ENCODE assay signal across 23 cellular contexts in the genomic region with DNA sequence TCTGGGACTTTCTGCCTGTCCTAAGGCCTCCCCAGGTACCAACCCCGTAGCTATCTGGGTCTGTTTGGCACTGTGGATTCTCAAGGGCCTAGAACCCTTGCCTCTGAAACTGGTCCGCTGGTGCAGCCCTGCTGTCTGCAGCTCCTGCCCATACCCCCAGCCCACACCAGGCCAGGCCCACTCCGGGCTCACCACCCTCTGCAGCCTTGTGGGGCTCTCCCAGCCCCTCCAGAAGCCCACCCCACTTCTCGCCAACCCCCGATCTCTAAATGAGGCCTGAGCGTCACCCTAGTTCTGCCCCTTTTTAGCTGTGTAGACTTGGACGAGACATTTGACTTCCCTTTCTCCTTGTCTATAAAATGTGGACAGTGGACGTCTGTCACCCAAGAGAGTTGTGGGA. TPM values are rescaled to one million over a fixed set of nuclear protein-coding genes. Genes with fewer than 3 reads are reported as not detected.
DNase-seq lines count a peak whose midpoint lies in the region; ATAC-seq and TF ChIP-seq lines count a peak whose summit lies in the region.
"Had no signal": no experiment of that assay in that cellular context is flagged by ENCODE, and none has a peak within 500 bp of the region (broad histone marks: within the 10 kb centered on the region; RNA-seq: fewer than 3 reads in every experiment).

No MANE protein-coding gene starts in this region.

- POLR2A ChIA-PET in activated B cell treated with CpG ODN at 0.5 μM for 24 hours (lab: Charles Lee), result interaction anchor here (0.6 to 16.7 kb wide), 9 partner anchors 9 to 563 kb away, joined by 3 to 946 read pairs (median 4); partner anchors contain the start of genes CHKB, CPT1B, SCO2 and SYCE3

- CTCF ChIA-PET in activated B cell treated with CpG ODN at 0.5 μM for 24 hours (lab: Charles Lee), result interaction anchor here (0.9 to 1.1 kb wide), 2 partner anchors 11 to 24 kb away, joined by 3 read pairs; no protein-coding TSS in a partner anchor

- H3K36me3 Mint-ChIP-seq in activated T-cell treated with anti-CD3 and anti-CD28 coated beads, Interleukin-2, amount 50 U/mL, for 72 hours (ENCODE audit: insufficient read depth in 2 of 2), result peaks cover 0 to 7% of the 10 kb centered on the region in 2 donors
- H3K36me3 Mint-ChIP-seq in activated B cell treated with CpG ODN at 0.5 μM for 24 hours (ENCODE audit: low read depth), result no peaks in the 10 kb centered on the region
- no peaks in the 10 kb centered on the region for H3K36me3 Mint-ChIP-seq in glutamatergic neuron (ENCODE audit: unreplicated experiment)
- no peaks in the 10 kb centered on the region for H3K36me3 Mint-ChIP-seq in stimulated activated memory B cell treated with anti-CD40 and anti-IgM and Interleukin-4, amounts not matched to agents 10 μg/mL and 1 μg/mL and 100 μg/mL, for 72 hours

- peak overlapping the region; percentile 56 for H3K27ac Mint-ChIP-seq in activated T-cell treated with anti-CD3 and anti-CD28 coated beads, Interleukin-2, amount 50 U/mL, for 72 hours
- H3K27ac Mint-ChIP-seq in activated B cell treated with CpG ODN at 0.5 μM for 24 hours (peak overlapping the region; percentile 35), glutamatergic neuron (ENCODE audit: unreplicated experiment) (peak overlapping the region; percentile 38)
- peak overlapping the region; percentile 43 for H3K27ac Mint-ChIP-seq in stimulated activated memory B cell treated with anti-CD40 and anti-IgM and Interleukin-4, amounts not matched to agents 10 μg/mL and 1 μg/mL and 100 μg/mL, for 72 hours

- no peak for TF ChIP-seq CTCF in activated B cell treated with CpG ODN at 0.5 μM for 24 hours (IDR thresholded peaks at IDR 0.05)
- TF ChIP-seq CTCF in glutamatergic neuron (IDR thresholded peaks at IDR 0.05; ENCODE audit: partially characterized antibody, unreplicated experiment), result no peak

- intact Hi-C loops in activated B cell treated with CpG ODN at 0.5 μM for 24 hours (cut with micrococcal nuclease), result no loop called here

- ATAC-seq in activated T-cell treated with anti-CD3 and anti-CD28 coated beads, Interleukin-2, amount 50 U/mL, for 72 hours (replicated peaks in 1 of 2), result no peak
- no peak for ATAC-seq in activated B cell treated with CpG ODN at 0.5 μM for 24 hours (ENCODE audit: low read depth)
- no peak for ATAC-seq in stimulated activated memory B cell treated with anti-CD40 and anti-IgM and Interleukin-4, amounts not matched to agents 10 μg/mL and 1 μg/mL and 100 μg/mL, for 72 hours
- no peak for ATAC-seq in GM21717 (IDR thresholded peaks at IDR 0.05; ENCODE audit: unreplicated experiment)
- ATAC-seq: gastrocnemius medialis, Right ventricle myocardium inferior, sciatic nerve had no signal

- DNase-seq in activated T-cell treated with anti-CD3 and anti-CD28 coated beads, Interleukin-2, amount 50 U/mL, for 72 hours, result no peak
- DNase-seq in activated T-cell treated with anti-CD3 and anti-CD28 coated beads for 4 hours, result no peak
- no peak for DNase-seq in activated B cell treated with CpG ODN at 0.5 μM for 24 hours
- DNase-seq in glutamatergic neuron, result no peak
- DNase-seq in NCI-H1105 treated with DMSO at 0.1 percent for 48 hours (lab: John Stamatoyannopoulos, UW), result no peak
- no peak for DNase-seq in NCI-H82 treated with DMSO at 0.1 percent for 48 hours (lab: John Stamatoyannopoulos, UW; ENCODE audit: unreplicated experiment)
- DNase-seq: activated gamma-delta T cell; DMS79 treated with DMSO at 0.1 percent for 48 hours; effector memory CD4-positive, alpha-beta T cell; gastrocnemius medialis; KBM-7; kidney glomerular epithelial cell; mammary epithelial cell; MV-4-11; NCI-H187; NCI-H774; thyroid gland had no signal

- peak overlapping the region; percentile 73 to 75 for H3K4me3 Mint-ChIP-seq in activated T-cell treated with anti-CD3 and anti-CD28 coated beads, Interleukin-2, amount 50 U/mL, for 72 hours
- peak overlapping the region; percentile 48 for H3K4me3 Mint-ChIP-seq in activated B cell treated with CpG ODN at 0.5 μM for 24 hours
- H3K4me3 Mint-ChIP-seq in glutamatergic neuron (ENCODE audit: unreplicated experiment), result peak overlapping the region; percentile 20
- H3K4me3 Mint-ChIP-seq in stimulated activated memory B cell treated with anti-CD40 and anti-IgM and Interleukin-4, amounts not matched to agents 10 μg/mL and 1 μg/mL and 100 μg/mL, for 72 hours, result peak overlapping the region; percentile 29

- no peaks in the 10 kb centered on the region for H3K9me3 Mint-ChIP-seq in activated T-cell treated with anti-CD3 and anti-CD28 coated beads, Interleukin-2, amount 50 U/mL, for 72 hours
- no peaks in the 10 kb centered on the region for H3K9me3 Mint-ChIP-seq in activated B cell treated with CpG ODN at 0.5 μM for 24 hours
- H3K9me3 Mint-ChIP-seq in glutamatergic neuron (ENCODE audit: unreplicated experiment), result no peaks in the 10 kb centered on the region
- H3K9me3 Mint-ChIP-seq in stimulated activated memory B cell treated with anti-CD40 and anti-IgM and Interleukin-4, amounts not matched to agents 10 μg/mL and 1 μg/mL and 100 μg/mL, for 72 hours, result no peaks in the 10 kb centered on the region

- peaks cover 26% of the 10 kb centered on the region for H3K4me1 Mint-ChIP-seq in activated T-cell treated with anti-CD3 and anti-CD28 coated beads, Interleukin-2, amount 50 U/mL, for 72 hours (ENCODE audit: low read depth)
- H3K4me1 Mint-ChIP-seq in activated B cell treated with CpG ODN at 0.5 μM for 24 hours (peaks cover 25% of the 10 kb centered on the region), glutamatergic neuron (ENCODE audit: low read depth, unreplicated experiment) (peaks cover 4% of the 10 kb centered on the region)
- peaks cover 30% of the 10 kb centered on the region for H3K4me1 Mint-ChIP-seq in stimulated activated memory B cell treated with anti-CD40 and anti-IgM and Interleukin-4, amounts not matched to agents 10 μg/mL and 1 μg/mL and 100 μg/mL, for 72 hours

- H3K27me3 Mint-ChIP-seq in activated T-cell treated with anti-CD3 and anti-CD28 coated beads, Interleukin-2, amount 50 U/mL, for 72 hours (ENCODE audit: low read depth), result no peaks in the 10 kb centered on the region
- no peaks in the 10 kb centered on the region for H3K27me3 Mint-ChIP-seq in activated B cell treated with CpG ODN at 0.5 μM for 24 hours
- H3K27me3 Mint-ChIP-seq in glutamatergic neuron (ENCODE audit: unreplicated experiment), result peaks cover 12% of the 10 kb centered on the region
- no peaks in the 10 kb centered on the region for H3K27me3 Mint-ChIP-seq in stimulated activated memory B cell treated with anti-CD40 and anti-IgM and Interleukin-4, amounts not matched to agents 10 μg/mL and 1 μg/mL and 100 μg/mL, for 72 hours

RNA-seq across cellular contexts. Expression of gene KLHDC7B, which starts 4.7 kb away (rescaled TPM):
- 10 to 100 TPM; 45.5 to 49.1 TPM for total RNA-seq in activated T-cell treated with anti-CD3 and anti-CD28 coated beads, Interleukin-2, amount 50 U/mL, for 72 hours
- 4.9 and 5.2 TPM in 2 replicates for total RNA-seq in activated B cell treated with CpG ODN at 0.5 μM for 24 hours
- 0.12 TPM for total RNA-seq in glutamatergic neuron (ENCODE audit: unreplicated experiment)
- total RNA-seq: gastrocnemius medialis, Right ventricle myocardium inferior had no signal

RNA-seq across cellular contexts. Expression of gene SYCE3, which starts 12.3 kb away (rescaled TPM):
- 1 to 10 TPM; 1.7 TPM for total RNA-seq in activated T-cell treated with anti-CD3 and anti-CD28 coated beads, Interleukin-2, amount 50 U/mL, for 72 hours
- total RNA-seq in activated B cell treated with CpG ODN at 0.5 μM for 24 hours (not detected in 2 replicates), glutamatergic neuron (ENCODE audit: unreplicated experiment) (not detected)
- total RNA-seq: esophagus muscularis mucosa, gastrocnemius medialis, mammary epithelial cell, OCI-LY7, Right ventricle myocardium inferior, sciatic nerve had no signal

RNA-seq across cellular contexts. Expression of gene TYMP, which starts 20.6 kb away (rescaled TPM):
- total RNA-seq in activated T-cell treated with anti-CD3 and anti-CD28 coated beads, Interleukin-2, amount 50 U/mL, for 72 hours, result 100 to 1,000 TPM in 1 of 2 donors, 10 to 100 TPM in 1; 71.5 to 101 TPM
- 91.8 and 92.9 TPM in 2 replicates for total RNA-seq in activated B cell treated with CpG ODN at 0.5 μM for 24 hours
- 1.2 TPM for total RNA-seq in glutamatergic neuron (ENCODE audit: unreplicated experiment)

RNA-seq across cellular contexts. Expression of gene SCO2, which starts 25.0 kb away (rescaled TPM):
- 1 to 10 TPM; 8.3 to 8.5 TPM for total RNA-seq in activated T-cell treated with anti-CD3 and anti-CD28 coated beads, Interleukin-2, amount 50 U/mL, for 72 hours
- total RNA-seq in activated B cell treated with CpG ODN at 0.5 μM for 24 hours (7.1 and 11.6 TPM in 2 replicates), glutamatergic neuron (ENCODE audit: unreplicated experiment) (4.8 TPM)
- total RNA-seq: Right ventricle myocardium inferior had no signal

RNA-seq across cellular contexts. Expression of gene CPT1B, which starts 27.8 kb away (rescaled TPM):
- 10 to 100 TPM; 85.3 to 88.0 TPM for total RNA-seq in activated T-cell treated with anti-CD3 and anti-CD28 coated beads, Interleukin-2, amount 50 U/mL, for 72 hours
- total RNA-seq in activated B cell treated with CpG ODN at 0.5 μM for 24 hours, result 32.2 and 33.5 TPM in 2 replicates
- total RNA-seq in glutamatergic neuron (ENCODE audit: unreplicated experiment), result 118 TPM

Comparison
In these comparisons a context has a peak if more than half of its experiments do, and no peak if none do; other contexts are left out.
1. H3K4me3 Mint-ChIP-seq: peak in every context shown above with its lines; median percentile 74 in activated T-cell treated with anti-CD3 and anti-CD28 coated beads, Interleukin-2, amount 50 U/mL, for 72 hours; 48 in activated B cell treated with CpG ODN at 0.5 μM for 24 hours; 29 in stimulated activated memory B cell treated with anti-CD40 and anti-IgM and Interleukin-4, amounts not matched to agents 10 μg/mL and 1 μg/mL and 100 μg/mL, for 72 hours; 20 in glutamatergic neuron.
2. RNA of gene TYMP, which starts 20.6 kb away (total RNA-seq): 71.5 to 101 TPM in activated T-cell treated with anti-CD3 and anti-CD28 coated beads, Interleukin-2, amount 50 U/mL, for 72 hours and 91.8 to 92.9 TPM in activated B cell treated with CpG ODN at 0.5 μM for 24 hours; 1.2 TPM in glutamatergic neuron (single experiment); every median in the first group is over 10 times any median in the second.
3. Peak in every context shown above with its lines, with median percentiles within 50 percentile points of each other: H3K27ac Mint-ChIP-seq.